ENCODE assay signal across 7 cellular contexts in the genomic region with DNA sequence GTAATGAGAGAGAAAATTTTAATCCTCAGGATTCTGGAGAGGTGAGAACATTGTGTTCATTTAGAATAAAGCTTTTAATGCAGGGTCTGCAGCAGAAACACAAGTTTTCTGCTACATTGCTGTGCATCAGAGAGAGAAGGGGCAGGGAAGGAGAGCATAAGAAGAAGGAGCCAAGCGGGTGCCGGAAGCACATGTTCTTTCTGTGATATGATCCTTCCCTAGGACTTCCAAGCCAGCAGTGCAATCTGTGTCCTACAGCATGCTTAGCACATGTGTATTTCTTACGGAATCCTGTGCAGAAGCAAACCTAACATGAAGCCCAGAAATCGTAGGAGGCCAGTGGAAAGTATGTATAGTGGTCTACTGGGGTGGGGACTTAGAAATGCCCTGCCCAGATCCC.
"Had no signal": no experiment of that assay in that cellular context is flagged by ENCODE, and none has a peak within 500 bp of the region (broad histone marks: within the 10 kb centered on the region; RNA-seq: fewer than 3 reads in every experiment).

No MANE protein-coding gene starts in this region.

- DNase-seq: GOT3, H9, HCEC 1CT, IMR-90, KG1 had no signal

- H2AFZ ChIP-seq: GM23248 had no signal

- H3K4me3 ChIP-seq: GM23248, K562 had no signal

- ATAC-seq: K562 had no signal

- H3K9ac ChIP-seq: GM23248 had no signal

- H3K27ac ChIP-seq: GM23248 had no signal
